1 cellular context compared by ENCODE assay signal in the genomic region with DNA sequence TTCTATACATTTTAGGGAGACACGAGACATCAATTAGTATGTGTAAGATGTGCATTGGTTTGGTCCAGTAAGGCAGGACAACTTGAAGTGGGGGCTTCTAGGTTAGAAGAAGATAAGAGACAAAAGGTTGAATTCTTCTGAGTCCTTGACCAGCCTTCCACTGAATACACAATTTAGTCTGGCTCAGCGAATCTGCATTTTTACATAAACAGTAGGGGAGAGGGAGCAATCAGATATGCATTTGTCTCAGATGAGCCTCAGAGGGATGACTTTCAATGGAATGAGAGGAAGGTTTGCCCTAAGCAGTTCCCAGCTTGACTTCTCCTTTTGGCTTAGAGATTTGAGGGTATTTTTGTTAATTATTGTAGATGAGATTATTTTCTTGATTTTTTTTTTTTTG.
A peak's percentile ranks its signal among the peaks of the same experiment; 100 is the strongest.
TF ChIP-seq lines count a peak whose summit lies in the region.

No MANE protein-coding gene starts in this region.

TF ChIP-seq in GM23338, 12 proteins besides CTCF, POLR2A, EP300 and RAD21 (continued from another document):
- TF ChIP-seq, protein P1, sequence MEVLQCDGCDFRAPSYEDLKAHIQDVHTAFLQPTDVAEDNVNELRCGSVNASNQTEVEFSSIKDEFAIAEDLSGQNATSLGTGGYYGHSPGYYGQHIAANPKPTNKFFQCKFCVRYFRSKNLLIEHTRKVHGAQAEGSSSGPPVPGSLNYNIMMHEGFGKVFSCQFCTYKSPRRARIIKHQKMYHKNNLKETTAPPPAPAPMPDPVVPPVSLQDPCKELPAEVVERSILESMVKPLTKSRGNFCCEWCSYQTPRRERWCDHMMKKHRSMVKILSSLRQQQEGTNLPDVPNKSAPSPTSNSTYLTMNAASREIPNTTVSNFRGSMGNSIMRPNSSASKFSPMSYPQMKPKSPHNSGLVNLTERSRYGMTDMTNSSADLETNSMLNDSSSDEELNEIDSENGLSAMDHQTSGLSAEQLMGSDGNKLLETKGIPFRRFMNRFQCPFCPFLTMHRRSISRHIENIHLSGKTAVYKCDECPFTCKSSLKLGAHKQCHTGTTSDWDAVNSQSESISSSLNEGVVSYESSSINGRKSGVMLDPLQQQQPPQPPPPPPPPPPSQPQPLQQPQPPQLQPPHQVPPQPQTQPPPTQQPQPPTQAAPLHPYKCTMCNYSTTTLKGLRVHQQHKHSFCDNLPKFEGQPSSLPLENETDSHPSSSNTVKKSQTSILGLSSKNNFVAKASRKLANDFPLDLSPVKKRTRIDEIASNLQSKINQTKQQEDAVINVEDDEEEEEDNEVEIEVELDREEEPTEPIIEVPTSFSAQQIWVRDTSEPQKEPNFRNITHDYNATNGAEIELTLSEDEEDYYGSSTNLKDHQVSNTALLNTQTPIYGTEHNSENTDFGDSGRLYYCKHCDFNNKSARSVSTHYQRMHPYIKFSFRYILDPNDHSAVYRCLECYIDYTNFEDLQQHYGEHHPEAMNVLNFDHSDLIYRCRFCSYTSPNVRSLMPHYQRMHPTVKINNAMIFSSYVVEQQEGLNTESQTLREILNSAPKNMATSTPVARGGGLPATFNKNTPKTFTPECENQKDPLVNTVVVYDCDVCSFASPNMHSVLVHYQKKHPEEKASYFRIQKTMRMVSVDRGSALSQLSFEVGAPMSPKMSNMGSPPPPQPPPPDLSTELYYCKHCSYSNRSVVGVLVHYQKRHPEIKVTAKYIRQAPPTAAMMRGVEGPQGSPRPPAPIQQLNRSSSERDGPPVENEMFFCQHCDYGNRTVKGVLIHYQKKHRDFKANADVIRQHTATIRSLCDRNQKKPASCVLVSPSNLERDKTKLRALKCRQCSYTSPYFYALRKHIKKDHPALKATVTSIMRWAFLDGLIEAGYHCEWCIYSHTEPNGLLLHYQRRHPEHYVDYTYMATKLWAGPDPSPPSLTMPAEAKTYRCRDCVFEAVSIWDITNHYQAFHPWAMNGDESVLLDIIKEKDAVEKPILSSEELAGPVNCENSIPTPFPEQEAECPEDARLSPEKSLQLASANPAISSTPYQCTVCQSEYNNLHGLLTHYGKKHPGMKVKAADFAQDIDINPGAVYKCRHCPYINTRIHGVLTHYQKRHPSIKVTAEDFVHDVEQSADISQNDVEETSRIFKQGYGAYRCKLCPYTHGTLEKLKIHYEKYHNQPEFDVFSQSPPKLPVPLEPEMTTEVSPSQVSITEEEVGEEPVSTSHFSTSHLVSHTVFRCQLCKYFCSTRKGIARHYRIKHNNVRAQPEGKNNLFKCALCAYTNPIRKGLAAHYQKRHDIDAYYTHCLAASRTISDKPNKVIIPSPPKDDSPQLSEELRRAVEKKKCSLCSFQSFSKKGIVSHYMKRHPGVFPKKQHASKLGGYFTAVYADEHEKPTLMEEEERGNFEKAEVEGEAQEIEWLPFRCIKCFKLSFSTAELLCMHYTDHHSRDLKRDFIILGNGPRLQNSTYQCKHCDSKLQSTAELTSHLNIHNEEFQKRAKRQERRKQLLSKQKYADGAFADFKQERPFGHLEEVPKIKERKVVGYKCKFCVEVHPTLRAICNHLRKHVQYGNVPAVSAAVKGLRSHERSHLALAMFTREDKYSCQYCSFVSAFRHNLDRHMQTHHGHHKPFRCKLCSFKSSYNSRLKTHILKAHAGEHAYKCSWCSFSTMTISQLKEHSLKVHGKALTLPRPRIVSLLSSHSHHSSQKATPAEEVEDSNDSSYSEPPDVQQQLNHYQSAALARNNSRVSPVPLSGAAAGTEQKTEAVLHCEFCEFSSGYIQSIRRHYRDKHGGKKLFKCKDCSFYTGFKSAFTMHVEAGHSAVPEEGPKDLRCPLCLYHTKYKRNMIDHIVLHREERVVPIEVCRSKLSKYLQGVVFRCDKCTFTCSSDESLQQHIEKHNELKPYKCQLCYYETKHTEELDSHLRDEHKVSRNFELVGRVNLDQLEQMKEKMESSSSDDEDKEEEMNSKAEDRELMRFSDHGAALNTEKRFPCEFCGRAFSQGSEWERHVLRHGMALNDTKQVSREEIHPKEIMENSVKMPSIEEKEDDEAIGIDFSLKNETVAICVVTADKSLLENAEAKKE (CRISPR knock-in tag; IDR thresholded peaks at IDR 0.05) = peak; percentile 89
